1 cellular context compared by ENCODE assay signal in the genomic region with DNA sequence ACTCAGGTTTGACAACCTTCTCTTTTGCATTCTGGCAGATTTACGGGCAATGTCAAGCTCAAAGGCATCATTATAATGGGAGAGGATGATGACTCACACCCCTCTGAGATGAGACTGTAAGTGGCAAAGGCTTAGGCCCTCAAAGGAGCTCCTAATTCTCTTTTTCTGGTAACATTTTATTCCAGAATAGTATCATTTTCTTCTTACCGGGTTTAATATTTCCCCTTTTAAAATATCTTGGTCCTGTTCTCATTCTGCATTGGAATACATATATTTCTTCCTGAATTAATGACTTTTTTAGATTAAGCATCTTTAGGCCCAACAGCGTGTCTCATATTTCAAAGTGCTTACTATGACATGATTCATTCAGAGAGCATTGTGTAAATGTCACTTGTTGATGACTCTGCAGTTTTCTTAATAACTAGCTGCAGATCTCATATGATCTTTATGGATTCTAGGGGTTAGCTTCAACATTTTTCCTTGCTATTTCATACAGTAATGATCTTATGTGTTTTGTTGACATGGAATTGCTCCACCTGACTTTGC.
TF ChIP-seq lines count a peak whose summit lies in the region.

No MANE protein-coding gene starts in this region.

TF ChIP-seq in K562, 482 proteins besides CTCF, POLR2A, EP300 and RAD21 (continued from another document):
- TF ChIP-seq, protein P1, sequence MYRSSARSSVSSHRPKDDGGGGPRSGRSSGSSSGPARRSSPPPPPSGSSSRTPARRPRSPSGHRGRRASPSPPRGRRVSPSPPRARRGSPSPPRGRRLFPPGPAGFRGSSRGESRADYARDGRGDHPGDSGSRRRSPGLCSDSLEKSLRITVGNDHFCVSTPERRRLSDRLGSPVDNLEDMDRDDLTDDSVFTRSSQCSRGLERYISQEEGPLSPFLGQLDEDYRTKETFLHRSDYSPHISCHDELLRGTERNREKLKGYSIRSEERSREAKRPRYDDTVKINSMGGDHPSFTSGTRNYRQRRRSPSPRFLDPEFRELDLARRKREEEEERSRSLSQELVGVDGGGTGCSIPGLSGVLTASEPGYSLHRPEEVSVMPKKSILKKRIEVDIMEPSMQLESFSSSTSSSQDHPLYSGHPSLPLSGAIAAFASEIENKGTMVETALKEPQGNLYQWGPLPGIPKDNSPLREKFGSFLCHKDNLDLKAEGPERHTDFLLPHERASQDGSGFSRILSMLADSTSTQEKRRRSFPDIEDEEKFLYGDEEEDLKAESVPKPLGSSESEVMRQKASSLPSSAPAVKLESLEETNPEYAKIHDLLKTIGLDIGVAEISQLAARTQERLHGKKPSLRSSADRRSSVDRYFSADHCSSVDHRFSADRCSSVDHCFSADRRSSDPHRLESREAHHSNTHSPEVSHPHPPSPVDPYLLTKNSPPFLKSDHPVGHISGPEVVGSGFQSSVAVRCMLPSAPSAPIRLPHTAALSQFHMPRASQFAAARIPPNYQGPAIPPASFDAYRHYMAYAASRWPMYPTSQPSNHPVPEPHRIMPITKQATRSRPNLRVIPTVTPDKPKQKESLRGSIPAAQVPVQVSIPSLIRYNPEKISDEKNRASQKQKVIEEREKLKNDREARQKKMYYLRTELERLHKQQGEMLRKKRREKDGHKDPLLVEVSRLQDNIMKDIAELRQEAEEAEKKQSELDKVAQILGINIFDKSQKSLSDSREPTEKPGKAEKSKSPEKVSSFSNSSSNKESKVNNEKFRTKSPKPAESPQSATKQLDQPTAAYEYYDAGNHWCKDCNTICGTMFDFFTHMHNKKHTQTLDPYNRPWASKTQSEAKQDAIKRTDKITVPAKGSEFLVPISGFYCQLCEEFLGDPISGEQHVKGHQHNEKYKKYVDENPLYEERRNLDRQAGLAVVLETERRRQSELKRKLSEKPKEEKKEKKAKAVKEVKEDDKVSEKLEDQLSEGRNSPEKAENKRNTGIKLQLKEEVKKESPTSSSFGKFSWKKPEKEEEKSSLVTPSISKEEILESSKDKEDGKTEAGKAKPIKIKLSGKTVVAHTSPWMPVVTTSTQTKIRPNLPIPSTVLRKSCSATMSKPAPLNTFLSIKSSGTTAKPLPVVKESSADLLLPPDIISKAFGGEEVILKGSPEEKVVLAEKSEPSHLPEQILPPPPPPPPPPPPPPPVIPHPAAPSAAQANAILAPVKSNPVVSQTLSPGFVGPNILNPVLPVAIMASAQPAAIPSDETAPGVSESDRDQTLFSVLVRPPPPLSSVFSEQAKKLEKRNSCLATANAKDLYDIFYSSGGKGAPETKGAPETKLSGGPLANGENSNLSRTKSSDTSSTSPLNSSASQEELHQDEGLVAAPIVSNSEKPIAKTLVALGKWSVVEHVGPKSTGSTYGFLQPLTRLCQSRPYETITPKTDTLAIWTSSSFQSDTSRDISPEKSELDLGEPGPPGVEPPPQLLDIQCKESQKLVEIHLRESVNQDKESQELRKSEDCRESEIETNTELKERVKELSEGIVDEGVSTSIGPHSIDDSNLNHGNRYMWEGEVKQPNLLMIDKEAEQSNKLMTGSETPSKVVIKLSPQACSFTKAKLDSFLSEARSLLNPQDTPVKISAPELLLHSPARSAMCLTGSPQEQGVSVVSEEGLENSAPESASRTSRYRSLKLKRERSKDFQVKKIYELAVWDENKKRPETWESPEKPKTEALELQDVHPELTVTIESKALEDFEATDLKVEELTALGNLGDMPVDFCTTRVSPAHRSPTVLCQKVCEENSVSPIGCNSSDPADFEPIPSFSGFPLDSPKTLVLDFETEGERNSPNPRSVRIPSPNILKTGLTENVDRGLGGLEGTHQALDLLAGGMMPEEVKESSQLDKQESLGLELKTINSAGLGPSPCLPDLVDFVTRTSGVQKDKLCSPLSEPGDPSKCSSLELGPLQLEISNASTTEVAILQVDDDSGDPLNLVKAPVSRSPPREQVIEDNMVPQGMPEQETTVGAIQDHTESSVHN (IDR thresholded peaks at IDR 0.05; ENCODE audit: borderline replicate concordance in 1 of 2, low read depth in 1 of 2) = 0 out of 4 replicates have a peak, but pooled peaks of 1 of the 2 experiments have one; percentile 74
- TF ChIP-seq BACH1 (tag; IDR thresholded peaks at IDR 0.05) = peak; percentile 82; the same call in 1 of the 2 replicates
- TF ChIP-seq, protein P2, sequence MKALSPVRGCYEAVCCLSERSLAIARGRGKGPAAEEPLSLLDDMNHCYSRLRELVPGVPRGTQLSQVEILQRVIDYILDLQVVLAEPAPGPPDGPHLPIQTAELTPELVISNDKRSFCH (CRISPR knock-in tag; IDR thresholded peaks at IDR 0.05) = no peak
- TF ChIP-seq, protein P2 (tag; IDR thresholded peaks at IDR 0.05) = peak; percentile 67; the same call in 1 of the 2 replicates
- TF ChIP-seq SMARCC2 (IDR thresholded peaks at IDR 0.05; ENCODE audit: low read depth) = peak; percentile 52; the same call in 1 of the 2 replicates
- TF ChIP-seq ZNF764 (CRISPR knock-in tag; IDR thresholded peaks at IDR 0.05; ENCODE audit: low read depth) = no peak
- TF ChIP-seq TBL1XR1 (IDR thresholded peaks at IDR 0.05; ENCODE audit: low read length in 2 of 2) = no peak
- peak; percentile 59; the same call in 1 of the 2 replicates for TF ChIP-seq ZNF592 (IDR thresholded peaks at IDR 0.05)
- peak; percentile 76 for TF ChIP-seq SMARCE1 (IDR thresholded peaks at IDR 0.05)
- TF ChIP-seq CEBPB (tag; IDR thresholded peaks at IDR 0.05) = peak; percentile 86
- peak; percentile 100 for TF ChIP-seq ZNF316 (IDR thresholded peaks at IDR 0.05)
- peak; percentile 73 for TF ChIP-seq NFE2L1 (tag; IDR thresholded peaks at IDR 0.05; ENCODE audit: borderline replicate concordance, low read depth)
- TF ChIP-seq TAF9B (IDR thresholded peaks at IDR 0.05; ENCODE audit: partially characterized antibody) = peak; percentile 46
- TF ChIP-seq ARID1B (IDR thresholded peaks at IDR 0.05) = peak; percentile 55; the same call in 1 of the 2 replicates
